In the genomic region with DNA sequence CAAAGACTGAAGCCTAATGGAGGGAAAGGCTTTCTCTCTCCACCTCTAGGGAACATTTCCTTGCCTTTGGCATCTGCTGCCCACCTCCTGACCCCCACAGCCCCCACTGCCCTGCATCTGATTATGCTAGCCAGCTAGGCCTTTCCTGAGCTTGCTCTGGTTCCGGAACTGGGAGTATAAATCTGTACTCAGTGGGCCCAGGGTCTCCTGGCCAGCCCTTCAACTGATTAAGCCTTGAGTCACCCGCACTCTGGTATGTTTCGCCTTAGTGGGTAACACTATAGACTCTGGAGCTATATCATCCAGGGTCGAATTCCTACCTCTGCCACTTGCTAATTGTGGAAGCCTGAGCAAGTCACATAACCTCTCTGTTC, we compare ENCODE assay signal across 12 cellular contexts. TPM values are rescaled to one million over a fixed set of nuclear protein-coding genes. Genes with fewer than 3 reads are reported as not detected.
DNase-seq lines count a peak whose midpoint lies in the region; ATAC-seq and TF ChIP-seq lines count a peak whose summit lies in the region.
"Had no signal": no experiment of that assay in that cellular context is flagged by ENCODE, and none has a peak within 500 bp of the region (broad histone marks: within the 10 kb centered on the region; RNA-seq: fewer than 3 reads in every experiment).

No MANE protein-coding gene starts in this region.

- peak overlapping the region; percentile 46 for H3K9ac ChIP-seq in adipocyte (ENCODE audit: low read length)

- DNase-seq in HS-27A (ENCODE audit: low read depth) (peak; percentile 84), adipocyte (ENCODE audit: low read depth) (peak; percentile 23), iPS-NIHi7 (ENCODE audit: extremely low spot score) (peak; percentile 42), tibial nerve (ENCODE audit: low spot score in 2 of 2) (no peak)
- DNase-seq: activated CD4-positive, CD25-positive, alpha-beta regulatory T cell treated with anti-CD3 and anti-CD28 coated beads, Interleukin-2, amount 50 U/mL, for 72 hours; central memory CD4-positive, alpha-beta T cell; NK-92 treated with Interleukin-12 subunit alpha and Interleukin-12 subunit beta, amount 100 ng/mL, for 24 hours; psoas muscle; stimulated activated CD4-positive, alpha-beta T cell treated with anti-CD3 and anti-CD28 coated beads, Interleukin-4, amount 100 ng/mL, for 4 hours had no signal

- TF ChIP-seq EP300 in tibial nerve (IDR thresholded peaks at IDR 0.05): no peak

- peak overlapping the region in 3 of 4 donors; percentile 1 to 63 (median 58) for H3K27ac ChIP-seq in tibial nerve
- H3K27ac ChIP-seq: psoas muscle had no signal

- peaks cover 42% of the 10 kb centered on the region for H3K4me1 ChIP-seq in adipocyte (ENCODE audit: control insufficient read depth, insufficient read depth, low read length)
- H3K4me1 ChIP-seq in tibial nerve: peaks cover 0 to 44% (median 6%) of the 10 kb centered on the region in 4 donors

- WGBS in tibial nerve, 2 donors: 78 to 90% methylated on average over 4 of the region's 4 CpGs

- no peaks in the 10 kb centered on the region for H3K27me3 ChIP-seq in adipocyte (replicated peaks; ENCODE audit: control insufficient read depth, insufficient read depth, low read length)
- H3K27me3 ChIP-seq in tibial nerve: no peaks in the 10 kb centered on the region

- TF ChIP-seq CTCF in tibial nerve (IDR thresholded peaks at IDR 0.05): no peak

- no peak for TF ChIP-seq POLR2A in tibial nerve (IDR thresholded peaks at IDR 0.05)

- H3K9me3 ChIP-seq in adipocyte (ENCODE audit: control insufficient read depth, low read length): no peaks in the 10 kb centered on the region
- H3K9me3 ChIP-seq in tibial nerve: no peaks in the 10 kb centered on the region
- H3K9me3 ChIP-seq: psoas muscle had no signal

- ATAC-seq in HG03460 (IDR thresholded peaks at IDR 0.05; ENCODE audit: unreplicated experiment) (no peak), GM18502 (IDR thresholded peaks at IDR 0.05; ENCODE audit: poor library complexity, unreplicated experiment) (no peak), HG03135 (IDR thresholded peaks at IDR 0.05; ENCODE audit: unreplicated experiment) (no peak)
- ATAC-seq: psoas muscle had no signal

- H3K36me3 ChIP-seq in adipocyte (ENCODE audit: control insufficient read depth, insufficient read depth, low read length, severe bottlenecking): no peaks in the 10 kb centered on the region
- H3K36me3 ChIP-seq in tibial nerve: no peaks in the 10 kb centered on the region

- no peak overlapping the region for H3K4me3 ChIP-seq in adipocyte (ENCODE audit: low read length)
- no peak overlapping the region for H3K4me3 ChIP-seq in tibial nerve
- H3K4me3 ChIP-seq: psoas muscle had no signal

RNA-seq across cellular contexts. Expression of a gene that starts 45.6 kb away (rescaled TPM):
- total RNA-seq in tibial nerve: 10 to 100 TPM in 3 of 4 donors, 1 to 10 TPM in 1; 8.8 to 27.0 (median 19.0) TPM

Comparison
In these comparisons a context has a peak if more than half of its experiments do, and no peak if none do; other contexts are left out.
1. DNase-seq: peak in HS-27A (single experiment), adipocyte (single experiment) and iPS-NIHi7 (single experiment); none in tibial nerve (0 of 2).